Comparison of ENCODE assay signal across 8 cellular contexts in the genomic region with DNA sequence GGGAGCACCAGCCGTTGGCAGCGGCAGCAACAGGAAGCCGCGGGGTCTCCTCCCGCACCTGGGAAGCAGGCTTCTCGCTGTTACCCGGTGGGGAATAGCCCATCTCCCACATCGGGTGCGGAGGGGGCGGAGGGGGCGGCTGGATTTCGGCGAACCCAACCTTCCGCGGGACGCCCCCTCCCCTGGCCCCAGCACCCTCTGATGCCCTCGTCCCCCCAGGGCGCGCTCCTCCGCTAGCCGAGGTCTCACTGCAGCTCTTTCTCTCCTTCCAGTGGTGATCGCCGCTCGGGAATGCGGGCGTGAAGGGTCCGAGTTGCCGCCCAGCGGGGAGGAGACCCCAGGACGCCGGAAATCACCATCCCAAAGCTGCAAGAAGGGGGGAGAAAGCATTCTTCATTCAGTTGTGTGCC. TPM values are rescaled to one million over a fixed set of nuclear protein-coding genes. Genes with fewer than 3 reads are reported as not detected.
DNase-seq lines count a peak whose midpoint lies in the region; ATAC-seq, FAIRE-seq and TF ChIP-seq lines count a peak whose summit lies in the region.

No MANE protein-coding gene starts in this region.

- H3K36me3 ChIP-seq in colonic mucosa = no peaks in the 10 kb centered on the region
- peaks cover 34% of the 10 kb centered on the region for H3K36me3 ChIP-seq in mesodermal cell (ENCODE audit: control insufficient read depth, insufficient read depth, low read length)

- no peak for TF ChIP-seq POLR2A in NB4 (IDR thresholded peaks at IDR 0.05; ENCODE audit: extremely low read depth, insufficient read length)

- H3K9me3 ChIP-seq in colonic mucosa (no peaks in the 10 kb centered on the region), mesodermal cell (ENCODE audit: control insufficient read depth, low read length) (peaks cover 4% of the 10 kb centered on the region)

- H3K4me3 ChIP-seq in NB4 (ENCODE audit: low read depth, low read length) (peak overlapping the region; percentile 34), colonic mucosa (peak overlapping the region; percentile 60), mesodermal cell (ENCODE audit: extremely low read depth, insufficient read depth, low read length, poor library complexity, severe bottlenecking) (peak overlapping the region; percentile 80)

- peaks cover 5% of the 10 kb centered on the region for H3K4me1 ChIP-seq in colonic mucosa
- H3K4me1 ChIP-seq in mesodermal cell (ENCODE audit: control insufficient read depth, insufficient read depth, low read length, poor library complexity, severe bottlenecking) = peaks cover 24% of the 10 kb centered on the region

- peak; percentile 78 for FAIRE-seq in urothelium cell line (lab: Jason Lieb, UNC)

- peak overlapping the region; percentile 69 to 98 for H3K9ac ChIP-seq in colonic mucosa (ENCODE audit: low read depth in 2 of 2, low read length in 2 of 2)

- peak overlapping the region; percentile 99 for H3K27ac ChIP-seq in colonic mucosa
- H3K27ac ChIP-seq in mesodermal cell (ENCODE audit: low read depth, low read length, severe bottlenecking) = peak overlapping the region; percentile 74

- DNase-seq in NCI-H82 (lab: John Stamatoyannopoulos, UW) (peak; percentile 21), NCI-H82 treated with DMSO at 0.1 percent for 48 hours (lab: John Stamatoyannopoulos, UW; ENCODE audit: unreplicated experiment) (no peak), NB4 (ENCODE audit: low read depth) (no peak), colonic mucosa (peak; percentile 56), urothelium cell line (ENCODE audit: low spot score) (peak; percentile 55), NCI-H1436 (lab: John Stamatoyannopoulos, UW) (no peak)

- intact Hi-C loops in colonic mucosa (cut with DNase I) = loop anchor here (10.0 kb wide), 2 partner anchors 238 to 338 kb away; partner anchors contain the start of gene GCH1

- H3K27me3 ChIP-seq in colonic mucosa = no peaks in the 10 kb centered on the region

- TF ChIP-seq CTCF in NB4 (IDR thresholded peaks at IDR 0.05; ENCODE audit: low read depth, low read length) = no peak
- no peak for TF ChIP-seq CTCF in colonic mucosa (IDR thresholded peaks at IDR 0.05)

- 0% methylated on average over 3 to 31 of the region's 31 CpGs for WGBS in mesodermal cell (ENCODE audit: insufficient coverage in 2 of 2), 2 experiments

- no peak for ATAC-seq in esophagus mucosa

RNA-seq across cellular contexts. Expression of gene SAMD4A, which starts 0.3 kb away (rescaled TPM):
- total RNA-seq in colonic mucosa (10 to 100 TPM in 1 of 2 donors, 1 to 10 TPM in 1; 5.6 to 31.3 TPM), esophagus mucosa (1.5 TPM)
- 19.8 TPM for polyA plus RNA-seq in mesodermal cell (2013, experiment 1 of 2)
- polyA plus RNA-seq in mesodermal cell (2013, experiment 2 of 2) = 20.1 TPM

RNA-seq across cellular contexts. Expression of gene CGRRF1, which starts 57.5 kb away (rescaled TPM):
- total RNA-seq in colonic mucosa (10 to 100 TPM; 13.2 to 21.3 TPM), esophagus mucosa (9.2 TPM)
- polyA plus RNA-seq in mesodermal cell (2013, experiment 1 of 2) = 25.7 TPM
- polyA plus RNA-seq in mesodermal cell (2013, experiment 2 of 2) = 26.4 TPM

Comparison
In these comparisons a context has a peak if more than half of its experiments do, and no peak if none do; other contexts are left out.
1. DNase-seq: peak in NCI-H82 (single experiment), colonic mucosa (single experiment) and urothelium cell line (single experiment); none in NCI-H82 treated with DMSO at 0.1 percent for 48 hours (single experiment), NB4 (single experiment) and NCI-H1436 (single experiment).
2. Peak in every context shown above with its lines, with median percentiles within 50 percentile points of each other: H3K4me3 ChIP-seq.